In the genomic region with DNA sequence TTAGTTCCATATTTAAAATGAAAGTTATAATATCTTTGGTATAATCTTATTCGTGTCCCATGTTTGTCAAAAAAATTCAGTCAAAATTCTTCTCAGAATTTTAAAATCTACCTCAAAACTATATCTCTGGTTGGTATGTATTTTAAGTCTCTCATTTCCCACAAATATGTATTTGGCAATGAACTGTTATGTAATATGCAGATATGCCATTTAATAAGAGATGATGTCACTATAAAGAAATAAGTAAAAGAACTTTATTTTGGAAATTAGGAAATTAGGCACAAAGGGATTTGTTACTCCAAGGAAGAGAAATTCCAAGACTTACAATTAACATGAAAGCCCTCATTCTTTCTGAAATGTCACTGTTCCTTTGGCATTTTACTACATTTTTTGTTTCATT, we compare ENCODE assay signal across 27 cellular contexts. TPM values are rescaled to one million over a fixed set of nuclear protein-coding genes. Genes with fewer than 3 reads are reported as not detected.
A peak's percentile ranks its signal among the peaks of the same experiment; 100 is the strongest.
DNase-seq lines count a peak whose midpoint lies in the region; ATAC-seq, FAIRE-seq and TF ChIP-seq lines count a peak whose summit lies in the region.
"Had no signal": no experiment of that assay in that cellular context is flagged by ENCODE, and none has a peak within 500 bp of the region (broad histone marks: within the 10 kb centered on the region; RNA-seq: fewer than 3 reads in every experiment).

No MANE protein-coding gene starts in this region.

- no peak overlapping the region for H2AFZ ChIP-seq in HepG2 (ENCODE audit: low read length)

- in situ Hi-C loops in HepG2 (cut with HindIII; ENCODE audit: extremely low pct_ligation_motif_present, low pct_unique_long_range_greater_than_20kb) = no loop called here

- H3K9me3 Mint-ChIP-seq in natural killer cell treated with Interleukin-12 subunit alpha and Interleukin-12 subunit beta and Interleukin-15 and Interleukin-18, amount 100 ng/mL, for 72 hours = no peaks in the 10 kb centered on the region
- H3K9me3 Mint-ChIP-seq: CD4-positive, alpha-beta memory T cell; CD8-positive, alpha-beta memory T cell had no signal

- CTCF ChIA-PET in HepG2 (lab: Yijun Ruan, JAX; ENCODE audit: low intra/inter-chr PET ratio, low total read pairs) = no interaction called here

- H3K4me1 ChIP-seq in HepG2 (ENCODE audit: insufficient read depth, low read length) (no peaks in the 10 kb centered on the region), right lobe of liver (no peaks in the 10 kb centered on the region)
- H3K4me1 ChIP-seq: BLaER1 had no signal

- POLR2A ChIA-PET in HepG2 (lab: Yijun Ruan, JAX) = no interaction called here

- no TSS peak for BruUV-seq in HepG2 (replicated peaks; lab: Mats Ljungman, UMichigan)

- H3K27ac ChIP-seq in HepG2 (ENCODE audit: extremely low read length, insufficient read depth, low read length) (no peak overlapping the region), right lobe of liver (no peak overlapping the region)
- H3K27ac ChIP-seq: BLaER1 had no signal

- no peak overlapping the region for H3K27ac Mint-ChIP-seq in natural killer cell treated with Interleukin-12 subunit alpha and Interleukin-12 subunit beta and Interleukin-15 and Interleukin-18, amount 100 ng/mL, for 72 hours
- H3K27ac Mint-ChIP-seq: CD4-positive, CD25-positive, alpha-beta regulatory T cell; CD8-positive, alpha-beta memory T cell had no signal

- intact Hi-C loops in HepG2 (cut with micrococcal nuclease; ENCODE audit: unreplicated experiment) = no loop called here
- intact Hi-C loops in right lobe of liver (cut with DNase I) = no loop called here

- no peak for TF ChIP-seq EP300 in HepG2 (IDR thresholded peaks at IDR 0.05; ENCODE audit: low read depth in 2 of 2, low read length in 2 of 2)
- TF ChIP-seq EP300 in HepG2 (CRISPR knock-in tag; IDR thresholded peaks at IDR 0.05; ENCODE audit: borderline replicate concordance) = no peak

- FAIRE-seq in HepG2 (lab: Jason Lieb, UNC) = no peak
- FAIRE-seq: A204.1, GM12891, GM19239 had no signal

- TF ChIP-seq RAD21 in HepG2 (CRISPR knock-in tag; IDR thresholded peaks at IDR 0.05) = no peak

- TF ChIP-seq POLR2A in HepG2 (IDR thresholded peaks at IDR 0.05; ENCODE audit: insufficient read depth in 1 of 2, low read depth in 2 of 2, low read length in 2 of 2) = no peak
- no peak for TF ChIP-seq POLR2A in right lobe of liver (IDR thresholded peaks at IDR 0.05)

- H3K27me3 Mint-ChIP-seq in natural killer cell treated with Interleukin-12 subunit alpha and Interleukin-12 subunit beta and Interleukin-15 and Interleukin-18, amount 100 ng/mL, for 72 hours = peaks cover 0 to 3% of the 10 kb centered on the region in 2 donors

- no peaks in the 10 kb centered on the region for H3K79me2 ChIP-seq in HepG2 (ENCODE audit: insufficient read depth, low read length)

- no peaks in the 10 kb centered on the region for H3K36me3 Mint-ChIP-seq in natural killer cell treated with Interleukin-12 subunit alpha and Interleukin-12 subunit beta and Interleukin-15 and Interleukin-18, amount 100 ng/mL, for 72 hours
- H3K36me3 Mint-ChIP-seq: CD4-positive, alpha-beta memory T cell; CD4-positive, CD25-positive, alpha-beta regulatory T cell; CD8-positive, alpha-beta memory T cell had no signal

- no peak for ATAC-seq in HepG2
- no peak for ATAC-seq in right lobe of liver
- no peak for ATAC-seq in natural killer cell treated with Interleukin-12 subunit alpha and Interleukin-12 subunit beta and Interleukin-15 and Interleukin-18, amount 100 ng/mL, for 72 hours

- H3K9me3 ChIP-seq in HepG2 (ENCODE audit: low read length) = no peaks in the 10 kb centered on the region
- H3K9me3 ChIP-seq in right lobe of liver = no peaks in the 10 kb centered on the region
- H3K9me3 ChIP-seq: BE2C, BLaER1 had no signal

- no peak overlapping the region for H3K9ac ChIP-seq in HepG2 (ENCODE audit: insufficient read depth, low read depth, low read length)
- H3K9ac ChIP-seq: BLaER1 had no signal

- DNase-seq in HepG2 (ENCODE audit: low spot score) (no peak), right lobe of liver (no peak), amniotic epithelial cell (ENCODE audit: low read depth) (peak; percentile 55), choroid plexus epithelial cell (ENCODE audit: low read depth) (peak; percentile 4), H4 (ENCODE audit: low spot score) (no peak), NCI-H1092 (lab: John Stamatoyannopoulos, UW) (no peak)
- DNase-seq in natural killer cell treated with Interleukin-12 subunit alpha and Interleukin-12 subunit beta and Interleukin-15 and Interleukin-18, amount 100 ng/mL, for 72 hours (ENCODE audit: low spot score) = no peak
- DNase-seq: 8988T; ACHN; BE2C; C1 segment of cervical spinal cord; CD4-positive, alpha-beta memory T cell; CD4-positive, CD25-positive, alpha-beta regulatory T cell; CD8-positive, alpha-beta memory T cell; COR-L47; DMS 273 treated with DMSO at 0.1 percent for 48 hours; DMS153; DMS53; DMS79; DND-41; EL; GF-D8 had no signal

- H3K4me3 ChIP-seq in HepG2 (replicated peaks in 1 of 3; ENCODE audit: insufficient read depth in 1 of 3, low read depth in 2 of 3, low read length in 3 of 3) = no peak overlapping the region
- H3K4me3 ChIP-seq in right lobe of liver = no peak overlapping the region
- H3K4me3 ChIP-seq in choroid plexus epithelial cell (ENCODE audit: low read depth, low read length) = no peak overlapping the region
- H3K4me3 ChIP-seq: BLaER1 had no signal

- WGBS in HepG2 (ENCODE audit: low lambda C conversion rate) = 3% methylated on average over 1 of the region's 1 CpG
- 0% methylated on average over 1 of the region's 1 CpG for WGBS in right lobe of liver (ENCODE audit: insufficient coverage, low coverage, low lambda C conversion rate, missing lambda C conversion rate)

- H3K36me3 ChIP-seq in HepG2 (replicated peaks in 1 of 2; ENCODE audit: control insufficient read depth in 1 of 2, insufficient read depth in 2 of 2, low read length in 2 of 2) (no peaks in the 10 kb centered on the region), right lobe of liver (no peaks in the 10 kb centered on the region)
- H3K36me3 ChIP-seq: BE2C had no signal

- no peak overlapping the region for H3K4me2 ChIP-seq in HepG2 (ENCODE audit: low read depth, low read length)
- H3K4me2 ChIP-seq: BLaER1 had no signal

- no peaks in the 10 kb centered on the region for H4K20me1 ChIP-seq in HepG2 (ENCODE audit: insufficient read depth, low read length)
- H4K20me1 ChIP-seq: BLaER1 had no signal

- H3K4me3 Mint-ChIP-seq in natural killer cell treated with Interleukin-12 subunit alpha and Interleukin-12 subunit beta and Interleukin-15 and Interleukin-18, amount 100 ng/mL, for 72 hours = no peak overlapping the region
- H3K4me3 Mint-ChIP-seq: CD14-positive monocyte; CD4-positive, alpha-beta memory T cell; CD4-positive, CD25-positive, alpha-beta regulatory T cell; CD8-positive, alpha-beta memory T cell had no signal

- TF ChIP-seq CTCF in HepG2 (CRISPR knock-in tag; IDR thresholded peaks at IDR 0.05) (no peak), right lobe of liver (IDR thresholded peaks at IDR 0.05) (no peak), choroid plexus epithelial cell (conservative IDR thresholded peaks at IDR 0.05; ENCODE audit: low read depth, low read length) (no peak)

- peaks cover 0 to 4% of the 10 kb centered on the region in 2 donors for H3K4me1 Mint-ChIP-seq in natural killer cell treated with Interleukin-12 subunit alpha and Interleukin-12 subunit beta and Interleukin-15 and Interleukin-18, amount 100 ng/mL, for 72 hours (ENCODE audit: low read depth in 2 of 2)
- H3K4me1 Mint-ChIP-seq: CD4-positive, alpha-beta memory T cell; CD4-positive, CD25-positive, alpha-beta regulatory T cell; CD8-positive, alpha-beta memory T cell had no signal

- H3K27me3 ChIP-seq in HepG2 (ENCODE audit: control insufficient read depth in 1 of 2, insufficient read depth in 2 of 2, low read length in 2 of 2) = peaks cover 0 to 1% of the 10 kb centered on the region in 2 experiments; a peak in 1 of 5 replicates
- H3K27me3 ChIP-seq in right lobe of liver = no peaks in the 10 kb centered on the region
- H3K27me3 ChIP-seq: BE2C, BLaER1 had no signal

RNA-seq across cellular contexts. Expression of gene SNCA, which starts 15.3 kb away (rescaled TPM):
- not detected in 2 replicates for total RNA-seq in HepG2 (2016; rRNA removed; fragmentation: Illumina TruSeq; extraction: Trizol)
- total RNA-seq in HepG2 (2016; cell fraction: cytosol; rRNA removed; fragmentation: Illumina TruSeq; extraction: Trizol; ENCODE audit: low read depth) = not detected in 2 replicates
- total RNA-seq in HepG2 (2016; cell fraction: insoluble cytoplasmic fraction; rRNA removed; fragmentation: Illumina TruSeq; extraction: Trizol) = not detected in 2 replicates
- total RNA-seq in HepG2 (2016; cell fraction: membrane; rRNA removed; fragmentation: Illumina TruSeq; extraction: Trizol) = not detected in 2 replicates
- not detected in 2 replicates for total RNA-seq in HepG2 (2016; cell fraction: nucleus; rRNA removed; fragmentation: Illumina TruSeq; extraction: Trizol)
- polyA plus RNA-seq in HepG2 (2011; rRNA removed) = not detected in 2 replicates
- polyA plus RNA-seq in HepG2 (2011; cell fraction: cytosol; rRNA removed) = not detected in 2 replicates
- polyA plus RNA-seq in HepG2 (2011; cell fraction: nucleus; rRNA removed) = not detected in 2 replicates
- polyA plus RNA-seq in HepG2 (2012) = 0.11 TPM in 1 of 2 replicates, not detected in the other
- not detected in 2 replicates for polyA plus RNA-seq in HepG2 (2016; cell fraction: cytosol; fragmentation: Illumina TruSeq; extraction: Trizol; ENCODE audit: low read depth)
- polyA plus RNA-seq in HepG2 (2016; cell fraction: insoluble cytoplasmic fraction; fragmentation: Illumina TruSeq; extraction: Trizol; ENCODE audit: low read depth) = not detected in 2 replicates
- not detected in 2 replicates for polyA plus RNA-seq in HepG2 (2016; cell fraction: membrane; fragmentation: Illumina TruSeq; extraction: Trizol; ENCODE audit: low read depth)
- polyA plus RNA-seq in HepG2 (2016; cell fraction: nucleus; fragmentation: Illumina TruSeq; extraction: Trizol; ENCODE audit: insufficient read depth, low read depth) = not detected in 2 replicates
- polyA minus RNA-seq in HepG2 (2011; rRNA and poly(A)+ RNA removed; ENCODE audit: low replicate concordance) = 0.44 TPM in 1 of 2 replicates, not detected in the other
- polyA minus RNA-seq in HepG2 (2011; cell fraction: cytosol; rRNA and poly(A)+ RNA removed) = not detected in 2 replicates
- not detected in 2 replicates for polyA minus RNA-seq in HepG2 (2011; cell fraction: nucleus; rRNA and poly(A)+ RNA removed)
- 1 to 10 TPM in 3 of 6 experiments, under 1 TPM in 3; 0.43 to 5.1 (median 1.0) TPM for total RNA-seq in right lobe of liver
- total RNA-seq in natural killer cell treated with Interleukin-12 subunit alpha and Interleukin-12 subunit beta and Interleukin-15 and Interleukin-18, amount 100 ng/mL, for 72 hours = 10 to 100 TPM in 1 of 2 donors, 1 to 10 TPM in 1; 6.2 to 19.8 TPM
- total RNA-seq in H4 (2014; rRNA removed; shearing (Covaris generic)) = 19.5 and 29.6 TPM in 2 replicates

Comparison
In these comparisons a context has a peak if more than half of its experiments do, and no peak if none do; other contexts are left out.
1. DNase-seq: peak in amniotic epithelial cell (single experiment) and choroid plexus epithelial cell (single experiment); none in HepG2 (single experiment), right lobe of liver (0 of 3), natural killer cell treated with Interleukin-12 subunit alpha and Interleukin-12 subunit beta and Interleukin-15 and Interleukin-18, amount 100 ng/mL, for 72 hours (single experiment), H4 (single experiment) and NCI-H1092 (single experiment).